22 cellular contexts compared by ENCODE assay signal in the genomic region with DNA sequence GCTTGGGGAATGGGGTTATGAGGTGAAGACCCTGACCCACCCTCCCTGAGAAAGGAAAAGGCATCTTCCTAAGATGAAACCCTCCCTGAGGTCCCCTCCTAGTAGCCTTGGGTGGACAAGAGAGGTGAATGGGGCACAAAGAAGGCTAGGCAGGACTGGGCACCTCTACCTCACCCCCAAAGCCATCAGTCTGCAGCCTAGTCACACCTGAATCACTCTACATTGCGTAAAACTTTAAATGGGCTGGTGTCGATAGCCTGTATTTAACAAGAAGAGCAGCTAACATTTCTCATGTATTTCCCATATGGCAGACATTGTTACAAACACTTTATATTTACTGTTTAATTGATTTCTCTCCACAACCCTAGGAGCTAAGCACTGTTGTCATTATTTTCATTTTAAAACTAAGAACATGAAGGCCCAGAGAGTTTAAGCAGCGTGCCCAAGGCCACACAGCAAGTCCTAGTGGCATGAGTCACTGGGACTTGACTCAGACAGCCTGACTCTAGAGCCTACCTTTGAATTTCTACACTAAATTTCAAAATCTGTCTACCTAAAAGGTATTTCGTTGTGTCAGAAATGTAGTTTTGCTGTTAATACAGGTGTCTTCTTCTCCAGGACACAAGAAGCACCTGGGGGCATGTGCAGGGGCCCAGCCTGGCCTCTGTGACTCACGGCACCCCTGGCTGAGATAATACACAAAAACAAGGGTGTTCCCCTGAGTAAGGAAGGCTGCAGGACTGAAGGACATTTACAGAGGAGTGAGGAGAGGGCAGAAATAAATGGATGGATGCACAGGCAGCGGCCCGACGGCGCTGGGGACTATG. TPM values are rescaled to one million over a fixed set of nuclear protein-coding genes. Genes with fewer than 3 reads are reported as not detected.
DNase-seq lines count a peak whose midpoint lies in the region; ATAC-seq, FAIRE-seq and TF ChIP-seq lines count a peak whose summit lies in the region.
"Had no signal": no experiment of that assay in that cellular context is flagged by ENCODE, and none has a peak within 500 bp of the region (broad histone marks: within the 10 kb centered on the region; RNA-seq: fewer than 3 reads in every experiment).

No MANE protein-coding gene starts in this region.

- H3F3A ChIP-seq in PC-9 (ENCODE audit: insufficient read depth, low read depth): no peaks in the 10 kb centered on the region

- DNase-seq in A549 (ENCODE audit: low read depth in 1 of 2, low spot score in 1 of 2) (no peak), PC-9 (peak; percentile 26 to 67), endodermal cell (peak; percentile 43), mesenteric fat pad (ENCODE audit: low spot score) (peak; percentile 51), OCI-M1 (lab: John Stamatoyannopoulos, UW) (no peak), substantia nigra (lab: John Stamatoyannopoulos, UW) (no peak)
- DNase-seq in naive thymus-derived CD4-positive, alpha-beta T cell: no peak
- DNase-seq: C1 segment of cervical spinal cord, DMS 273 treated with DMSO at 0.1 percent for 48 hours, GDM1, GM23248, MV-4-11, NCI-H146, NCI-H345, NCI-H526, RPMI8226, SJCRH30 had no signal

- TF ChIP-seq POLR2A in A549 (IDR thresholded peaks at IDR 0.05; ENCODE audit: low read length): no peak

- H2AFZ ChIP-seq in PC-9: no peak overlapping the region
- H2AFZ ChIP-seq: GM23248 had no signal

- H3K27ac Mint-ChIP-seq in endodermal cell: no peak overlapping the region
- no peak overlapping the region for H3K27ac Mint-ChIP-seq in naive thymus-derived CD4-positive, alpha-beta T cell

- TF ChIP-seq CTCF in A549 (IDR thresholded peaks at IDR 0.05): no peak
- no peak for TF ChIP-seq CTCF in PC-9 (conservative IDR thresholded peaks at IDR 0.05)
- TF ChIP-seq CTCF in endodermal cell (conservative IDR thresholded peaks at IDR 0.05): no peak

- WGBS in A549 (ENCODE audit: missing lambda C conversion rate): 26% methylated on average over 9 of the region's 9 CpGs
- 81 to 87% methylated on average over 7 to 9 of the region's 9 CpGs for WGBS in endodermal cell (ENCODE audit: insufficient coverage in 1 of 2, insufficient read length in 1 of 2), 2 experiments

- FAIRE-seq in A549 (lab: Jason Lieb, UNC): no peak
- FAIRE-seq: GM12878 had no signal

- peaks cover 2% of the 10 kb centered on the region for H3K4me1 Mint-ChIP-seq in endodermal cell
- peaks cover 0 to 5% (median 0%) of the 10 kb centered on the region in 7 donors for H3K4me1 Mint-ChIP-seq in naive thymus-derived CD4-positive, alpha-beta T cell

- ATAC-seq in A549: no peak
- no peak for ATAC-seq in GM18907 (IDR thresholded peaks at IDR 0.05; ENCODE audit: unreplicated experiment)
- ATAC-seq in naive thymus-derived CD4-positive, alpha-beta T cell: no peak
- ATAC-seq: GM12878, HCT116 had no signal

- H3K36me3 ChIP-seq in PC-9 (ENCODE audit: low read depth) (no peaks in the 10 kb centered on the region), endodermal cell (ENCODE audit: control insufficient read depth, insufficient read depth, low read length) (no peaks in the 10 kb centered on the region)
- H3K36me3 ChIP-seq in naive thymus-derived CD4-positive, alpha-beta T cell (ENCODE audit: control insufficient read depth in 2 of 3, insufficient read depth in 3 of 3, low read length in 3 of 3): no peaks in the 10 kb centered on the region
- H3K36me3 ChIP-seq: SJCRH30 had no signal

- CTCF ChIA-PET in A549 (lab: Yijun Ruan, JAX): interaction anchor here (1.1 to 1.6 kb wide), 2 partner anchors 13 to 77 kb away, joined by 3 to 4 read pairs; no protein-coding TSS in a partner anchor
- CTCF ChIA-PET in PC-9 (lab: Charles Lee): interaction anchor here (1.1 kb wide), 1 partner anchor 21 kb away, joined by 3 read pairs; no protein-coding TSS in a partner anchor
- CTCF ChIA-PET in naive thymus-derived CD4-positive, alpha-beta T cell (lab: Charles Lee): no interaction called here

- intact Hi-C loops in PC-9 (cut with micrococcal nuclease; ENCODE audit: unreplicated experiment): no loop called here
- intact Hi-C loops in naive thymus-derived CD4-positive, alpha-beta T cell (cut with micrococcal nuclease): no loop called here

- no peak overlapping the region for H3K9ac ChIP-seq in endodermal cell (ENCODE audit: extremely low read depth, low read length, poor library complexity, severe bottlenecking)
- H3K9ac ChIP-seq: GM23248 had no signal

- no peaks in the 10 kb centered on the region for H4K20me1 ChIP-seq in PC-9 (ENCODE audit: insufficient read depth)

- no peak overlapping the region for H3K4me2 ChIP-seq in A549
- H3K4me2 ChIP-seq in PC-9: no peak overlapping the region

- POLR2A ChIA-PET in A549 (lab: Yijun Ruan, JAX) (no interaction called here), PC-9 (lab: Charles Lee; ENCODE audit: unreplicated experiment) (interaction anchor here (0.6 to 0.7 kb wide), 2 partner anchors 23 to 1106 kb away, joined by 4 to 6 read pairs; no protein-coding TSS in a partner anchor)
- POLR2A ChIA-PET in naive thymus-derived CD4-positive, alpha-beta T cell (lab: Charles Lee): no interaction called here

- H3K27ac ChIP-seq in A549 (no peak overlapping the region), PC-9 (no peak overlapping the region), endodermal cell (ENCODE audit: low read depth, low read length) (no peak overlapping the region), substantia nigra (ENCODE audit: low read depth, low read length, poor library complexity, severe bottlenecking) (no peak overlapping the region)
- H3K27ac ChIP-seq in naive thymus-derived CD4-positive, alpha-beta T cell (ENCODE audit: low read depth, low read length): no peak overlapping the region
- H3K27ac ChIP-seq: GM23248, HL-60, SJCRH30 had no signal

- H3K4me1 ChIP-seq in A549 (no peaks in the 10 kb centered on the region), PC-9 (replicated peaks; ENCODE audit: insufficient read depth) (no peaks in the 10 kb centered on the region), endodermal cell (ENCODE audit: control insufficient read depth, insufficient read depth, low read length) (no peaks in the 10 kb centered on the region)
- H3K4me1 ChIP-seq in naive thymus-derived CD4-positive, alpha-beta T cell (ENCODE audit: control insufficient read depth in 2 of 2, insufficient read depth in 2 of 2, low read length in 2 of 2): no peaks in the 10 kb centered on the region
- H3K4me1 ChIP-seq: SJCRH30 had no signal

- no peak for TF ChIP-seq RAD21 in A549 (conservative IDR thresholded peaks at IDR 0.05 in 1 of 2, IDR thresholded peaks at IDR 0.05 in 1 of 2)

- H3K9me2 ChIP-seq in PC-9 (ENCODE audit: insufficient read depth): no peaks in the 10 kb centered on the region

- no TSS peak for BruUV-seq in PC-9 (replicated peaks; lab: Mats Ljungman, UMichigan)

- H3K36me3 Mint-ChIP-seq in endodermal cell (ENCODE audit: low read depth): no peaks in the 10 kb centered on the region
- H3K36me3 Mint-ChIP-seq in naive thymus-derived CD4-positive, alpha-beta T cell: no peaks in the 10 kb centered on the region

- TF ChIP-seq EP300 in A549 (IDR thresholded peaks at IDR 0.05): no peak

- H3K4me3 ChIP-seq in A549 (no peak overlapping the region), PC-9 (no peak overlapping the region), endodermal cell (ENCODE audit: low read length) (no peak overlapping the region)
- no peak overlapping the region for H3K4me3 ChIP-seq in naive thymus-derived CD4-positive, alpha-beta T cell (ENCODE audit: low read length)
- H3K4me3 ChIP-seq: GM12878, GM23248, SJCRH30 had no signal

- H3K27me3 ChIP-seq in PC-9 (ENCODE audit: insufficient read depth, low read depth) (peaks cover 97% of the 10 kb centered on the region), endodermal cell (ENCODE audit: control insufficient read depth, insufficient read depth, low read length, poor library complexity, severe bottlenecking) (peaks cover 6% of the 10 kb centered on the region)
- H3K27me3 ChIP-seq in naive thymus-derived CD4-positive, alpha-beta T cell (ENCODE audit: control insufficient read depth in 2 of 2, insufficient read depth in 2 of 2, low read length in 2 of 2): peaks cover 0 to 5% of the 10 kb centered on the region in 2 donors

- H3K79me2 ChIP-seq in PC-9 (ENCODE audit: low read depth): no peaks in the 10 kb centered on the region

- no peaks in the 10 kb centered on the region for H3K9me3 Mint-ChIP-seq in endodermal cell
- H3K9me3 Mint-ChIP-seq in naive thymus-derived CD4-positive, alpha-beta T cell: peaks cover 0 to 2% (median 0%) of the 10 kb centered on the region in 11 donors

- no peaks in the 10 kb centered on the region for H3K9me3 ChIP-seq in A549
- no peaks in the 10 kb centered on the region for H3K9me3 ChIP-seq in PC-9 (ENCODE audit: insufficient read depth, low read depth)
- H3K9me3 ChIP-seq in endodermal cell (ENCODE audit: control insufficient read depth, low read length): no peaks in the 10 kb centered on the region
- H3K9me3 ChIP-seq in naive thymus-derived CD4-positive, alpha-beta T cell (ENCODE audit: control insufficient read depth in 2 of 3, low read length in 3 of 3): no peaks in the 10 kb centered on the region
- H3K9me3 ChIP-seq: SJCRH30 had no signal

- peaks cover under 1% of the 10 kb centered on the region for H3K27me3 Mint-ChIP-seq in endodermal cell (ENCODE audit: insufficient read depth)
- H3K27me3 Mint-ChIP-seq in naive thymus-derived CD4-positive, alpha-beta T cell: peaks cover 10 to 30% (median 22%) of the 10 kb centered on the region in 5 donors

- no peak overlapping the region for H3K4me3 Mint-ChIP-seq in endodermal cell
- no peak overlapping the region for H3K4me3 Mint-ChIP-seq in naive thymus-derived CD4-positive, alpha-beta T cell

RNA-seq across cellular contexts. Expression of a gene that starts 3.4 kb away (rescaled TPM):
- polyA plus RNA-seq in A549 (2011; rRNA removed) (not detected in 2 replicates), A549 (2017; fragmentation: RNase III; extraction: RNeasy Plus Mini Kit Qiagen cat#74134 plus additional on column Dnase treatment) (not detected in 3 replicates)
- not detected in 2 replicates for polyA plus RNA-seq in A549 (2012; cell fraction: cytosol; rRNA removed)
- polyA plus RNA-seq in A549 (2012; cell fraction: nucleus; rRNA removed): not detected in 2 replicates
- polyA minus RNA-seq in A549 (2011; rRNA and poly(A)+ RNA removed): not detected in 2 replicates
- total RNA-seq in PC-9 (2021) (11.4 and 13.1 TPM in 2 replicates), endodermal cell (not detected), mesenteric fat pad (0.67 TPM)
- not detected for polyA plus RNA-seq in endodermal cell (2013, experiment 1 of 2)
- polyA plus RNA-seq in endodermal cell (2013, experiment 2 of 2): not detected
- total RNA-seq in naive thymus-derived CD4-positive, alpha-beta T cell: under 1 TPM in 1 of 5 experiments, not detected in 4; 0.56 TPM
- not detected for polyA plus RNA-seq in naive thymus-derived CD4-positive, alpha-beta T cell
- total RNA-seq: A673, GM12878, GM23248, SJCRH30 had no signal
- polyA plus RNA-seq: GM23248 had no signal

RNA-seq across cellular contexts. Expression of a gene that starts 55.1 kb away (rescaled TPM):
- 0.05 TPM in 1 of 2 replicates, not detected in the other for polyA plus RNA-seq in A549 (2011; rRNA removed)
- 0.03 TPM in 1 of 2 replicates, not detected in the other for polyA plus RNA-seq in A549 (2012; cell fraction: cytosol; rRNA removed)
- polyA plus RNA-seq in A549 (2012; cell fraction: nucleus; rRNA removed): not detected in 2 replicates
- polyA plus RNA-seq in A549 (2017; fragmentation: RNase III; extraction: RNeasy Plus Mini Kit Qiagen cat#74134 plus additional on column Dnase treatment): not detected in 3 replicates
- polyA minus RNA-seq in A549 (2011; rRNA and poly(A)+ RNA removed): not detected in 2 replicates
- total RNA-seq in PC-9 (2021): not detected in 2 replicates
- not detected for total RNA-seq in endodermal cell
- 9.8 TPM for polyA plus RNA-seq in endodermal cell (2013, experiment 1 of 2)
- 7.0 TPM for polyA plus RNA-seq in endodermal cell (2013, experiment 2 of 2)
- total RNA-seq in mesenteric fat pad: 64.3 TPM
- 1 to 10 TPM in 3 of 5 experiments, not detected in 2; 1.3 to 4.4 (median 1.8) TPM for total RNA-seq in naive thymus-derived CD4-positive, alpha-beta T cell
- polyA plus RNA-seq in naive thymus-derived CD4-positive, alpha-beta T cell: under 1 TPM; 0.35 to 0.38 TPM
- total RNA-seq: GM12878, GM23248, SJCRH30 had no signal
- polyA plus RNA-seq: GM12878, GM23248 had no signal

RNA-seq across cellular contexts. Expression of a gene that starts 55.5 kb away (rescaled TPM):
- 0.10 and 0.26 TPM in 2 replicates for polyA plus RNA-seq in A549 (2011; rRNA removed)
- polyA plus RNA-seq in A549 (2012; cell fraction: cytosol; rRNA removed): not detected in 2 replicates
- polyA plus RNA-seq in A549 (2012; cell fraction: nucleus; rRNA removed): 0.09 TPM in 1 of 2 replicates, not detected in the other
- not detected in 3 replicates for polyA plus RNA-seq in A549 (2017; fragmentation: RNase III; extraction: RNeasy Plus Mini Kit Qiagen cat#74134 plus additional on column Dnase treatment)
- polyA minus RNA-seq in A549 (2011; rRNA and poly(A)+ RNA removed): 0.44 TPM in 1 of 2 replicates, not detected in the other
- 1.9 and 2.3 TPM in 2 replicates for total RNA-seq in PC-9 (2021)
- under 1 TPM; 0.31 to 0.35 TPM for total RNA-seq in endodermal cell
- 5.0 TPM for polyA plus RNA-seq in endodermal cell (2013, experiment 1 of 2)
- polyA plus RNA-seq in endodermal cell (2013, experiment 2 of 2): 3.0 TPM
- 57.8 TPM for total RNA-seq in mesenteric fat pad
- 1 to 10 TPM in 3 of 5 experiments, not detected in 2; 2.0 to 7.1 (median 2.8) TPM for total RNA-seq in naive thymus-derived CD4-positive, alpha-beta T cell
- under 1 TPM in 1 of 2 donors, not detected in 1; 0.53 TPM for polyA plus RNA-seq in naive thymus-derived CD4-positive, alpha-beta T cell
- total RNA-seq: GM23248, SJCRH30 had no signal
- polyA plus RNA-seq: GM23248 had no signal

Comparison
In these comparisons a context has a peak if more than half of its experiments do, and no peak if none do; other contexts are left out.
1. DNase-seq: peak in PC-9 (2 of 2), endodermal cell (single experiment) and mesenteric fat pad (single experiment); none in A549 (0 of 2), naive thymus-derived CD4-positive, alpha-beta T cell (0 of 9), OCI-M1 (single experiment) and substantia nigra (0 of 49).
2. RNA of a gene that starts 55.1 kb away (total RNA-seq): 64.3 TPM in mesenteric fat pad (single experiment); 1.3 to 4.4 TPM in naive thymus-derived CD4-positive, alpha-beta T cell, not detected in endodermal cell and not detected in PC-9; every median in the first group is over 10 times any median in the second.